13 cellular contexts compared by ENCODE assay signal in the genomic region with DNA sequence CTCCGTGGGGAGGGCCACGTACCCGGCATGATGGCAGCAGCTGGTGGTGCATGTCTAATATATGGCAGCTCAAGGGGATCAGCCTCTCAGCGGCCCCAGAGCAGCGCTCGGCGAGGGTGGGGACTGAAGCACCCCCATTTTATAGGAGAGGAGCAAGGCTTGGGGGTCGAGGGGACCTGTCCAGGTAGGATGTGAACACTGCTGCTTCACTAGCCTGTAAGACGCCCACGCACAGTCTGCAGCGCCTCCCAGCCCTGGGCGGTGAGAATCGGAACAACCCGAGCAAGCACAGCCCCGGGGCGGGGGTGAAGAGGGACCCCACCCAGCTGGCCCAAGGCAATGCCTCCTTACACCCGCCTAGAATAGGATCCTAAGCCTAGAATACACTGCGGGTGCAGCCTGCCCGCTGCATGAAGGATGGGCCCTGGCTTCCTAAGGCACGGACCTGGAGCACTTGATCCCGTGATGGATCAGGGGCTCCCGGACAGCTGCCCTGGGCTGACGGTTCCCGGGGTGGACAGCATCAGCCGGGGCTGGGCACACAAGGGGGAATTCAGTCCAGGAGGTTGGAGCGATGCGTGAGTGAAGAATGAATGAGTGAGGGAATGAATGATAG. TPM values are rescaled to one million over a fixed set of nuclear protein-coding genes. Genes with fewer than 3 reads are reported as not detected.
A peak's percentile ranks its signal among the peaks of the same experiment; 100 is the strongest.
DNase-seq lines count a peak whose midpoint lies in the region; TF ChIP-seq lines count a peak whose summit lies in the region.
"Had no signal": no experiment of that assay in that cellular context is flagged by ENCODE, and none has a peak within 500 bp of the region (broad histone marks: within the 10 kb centered on the region; RNA-seq: fewer than 3 reads in every experiment).

No MANE protein-coding gene starts in this region.

- no peaks in the 10 kb centered on the region for H3K79me2 ChIP-seq in OCI-LY7 (ENCODE audit: insufficient read depth, low read depth, low read length)

- no peaks in the 10 kb centered on the region for H4K20me1 ChIP-seq in OCI-LY7 (ENCODE audit: insufficient read depth, low read length)

- H3K4me3 ChIP-seq in NB4 (ENCODE audit: low read depth, low read length) (no peak overlapping the region), fibroblast of mammary gland (ENCODE audit: control insufficient read depth, low read depth, low read length) (no peak overlapping the region), OCI-LY7 (ENCODE audit: low read depth, low read length, poor library complexity, severe bottlenecking) (no peak overlapping the region)
- H3K4me3 ChIP-seq: ovary had no signal

- no peaks in the 10 kb centered on the region for H3K9me2 ChIP-seq in OCI-LY7 (ENCODE audit: insufficient read depth, low read length)

- BruUV-seq in OCI-LY7 (replicated peaks; lab: Mats Ljungman, UMichigan): no TSS peak

- CTCF ChIA-PET in OCI-LY7 (lab: Charles Lee; ENCODE audit: unreplicated experiment): no interaction called here

- TF ChIP-seq CTCF in NB4 (IDR thresholded peaks at IDR 0.05; ENCODE audit: low read depth, low read length): peak; percentile 13
- TF ChIP-seq CTCF in fibroblast of mammary gland (conservative IDR thresholded peaks at IDR 0.05; ENCODE audit: control insufficient read depth, insufficient read depth, low read depth, low read length): peak; percentile 23
- no peak for TF ChIP-seq CTCF in OCI-LY7 (conservative IDR thresholded peaks at IDR 0.05; ENCODE audit: low read length)

- intact Hi-C loops in OCI-LY7 (cut with micrococcal nuclease; ENCODE audit: unreplicated experiment): no loop called here

- peak; percentile 35 to 83 for DNase-seq in NCI-H526 (lab: John Stamatoyannopoulos, UW)
- no peak for DNase-seq in NCI-H526 treated with DMSO at 0.1 percent for 48 hours (lab: John Stamatoyannopoulos, UW)
- DNase-seq in NB4 (ENCODE audit: low read depth): no peak
- no peak for DNase-seq in fibroblast of mammary gland (ENCODE audit: low read depth)
- peak; percentile 63 for DNase-seq in retina
- DNase-seq in T-helper 1 cell: no peak
- DNase-seq in pons (ENCODE audit: low spot score): no peak
- DNase-seq in OCI-LY7 (ENCODE audit: low spot score): no peak
- DNase-seq: activated CD4-positive, CD25-positive, alpha-beta regulatory T cell; AML-193; head of caudate nucleus; NK-92 treated with Interleukin-12 subunit alpha and Interleukin-12 subunit beta, amount 100 ng/mL, for 24 hours had no signal

- H3K4me1 ChIP-seq in OCI-LY7 (ENCODE audit: insufficient read depth, low read length, poor library complexity, severe bottlenecking): no peaks in the 10 kb centered on the region

- H3K9me3 ChIP-seq in OCI-LY7 (ENCODE audit: low read length): no peaks in the 10 kb centered on the region

- POLR2A ChIA-PET in OCI-LY7 (lab: Charles Lee): no interaction called here

- no peak overlapping the region for H2AFZ ChIP-seq in OCI-LY7 (ENCODE audit: low read length)

- H3K27ac ChIP-seq in OCI-LY7 (ENCODE audit: low read depth, low read length, poor library complexity, severe bottlenecking): no peak overlapping the region
- H3K27ac ChIP-seq: ovary had no signal

- TF ChIP-seq POLR2A in NB4 (IDR thresholded peaks at IDR 0.05; ENCODE audit: extremely low read depth, insufficient read length): no peak

- H3K36me3 ChIP-seq in OCI-LY7 (ENCODE audit: insufficient read depth, low read length): no peaks in the 10 kb centered on the region
- H3K36me3 ChIP-seq: ovary had no signal

- no peak overlapping the region for H3K4me2 ChIP-seq in OCI-LY7 (ENCODE audit: low read length)

RNA-seq across cellular contexts. Expression of gene ADRA2C, which starts 17.6 kb away (rescaled TPM):
- total RNA-seq in OCI-LY7 (2014; rRNA removed; shearing (Covaris generic)): not detected in 2 replicates
- total RNA-seq in OCI-LY7 (2022): 0.21 TPM in 1 of 2 replicates, not detected in the other

Comparison
In these comparisons a context has a peak if more than half of its experiments do, and no peak if none do; other contexts are left out.
1. DNase-seq: peak in NCI-H526 (2 of 2) and retina (single experiment); none in NCI-H526 treated with DMSO at 0.1 percent for 48 hours (single experiment), NB4 (single experiment), fibroblast of mammary gland (single experiment), T-helper 1 cell (0 of 5), pons (single experiment) and OCI-LY7 (single experiment).